ENCODE assay signal across 8 cellular contexts in genomic region chr12:120713861-120714482, GRCh38. TPM values are rescaled to one million over a fixed set of nuclear protein-coding genes. Genes with fewer than 3 reads are reported as not detected.
DNase-seq lines count a peak whose midpoint lies in the region; ATAC-seq and TF ChIP-seq lines count a peak whose summit lies in the region.

No MANE protein-coding gene starts in this region.

- H3K36me3 Mint-ChIP-seq in CD14-positive monocyte, result peaks cover 49 to 55% of the 10 kb centered on the region in 2 donors

- peaks cover 0 to 1% (median 0%) of the 10 kb centered on the region in 3 donors for H3K27me3 Mint-ChIP-seq in CD14-positive monocyte (ENCODE audit: low read depth in 3 of 3)

- H3K27me3 ChIP-seq in left lung, result no peaks in the 10 kb centered on the region

- intact Hi-C loops in CD14-positive monocyte (cut with micrococcal nuclease), result loop anchor here (1.0 to 5.0 kb wide), 6 partner anchors 37 to 133 kb away; partner anchors contain the start of gene POP5 (in 1 of the 2)
- intact Hi-C loops in left lung (cut with DNase I), result loop anchor here in 1 of 2 donors (5.0 to 10.0 kb wide), 2 partner anchors 67 to 129 kb away; partner anchors contain the start of gene POP5

- H3K4me3 Mint-ChIP-seq in CD14-positive monocyte, result no peak overlapping the region

- peaks cover 25% of the 10 kb centered on the region for H3K4me1 Mint-ChIP-seq in CD14-positive monocyte

- H3K4me3 ChIP-seq in left lung, result no peak overlapping the region

- H3K27ac Mint-ChIP-seq in CD14-positive monocyte, result no peak overlapping the region

- peak; percentile 94 for TF ChIP-seq CTCF in CD14-positive monocyte (IDR thresholded peaks at IDR 0.05)
- TF ChIP-seq CTCF in left lung (IDR thresholded peaks at IDR 0.05), result peak; percentile 86 to 89

- ATAC-seq in HG02798 (IDR thresholded peaks at IDR 0.05; ENCODE audit: poor library complexity, unreplicated experiment), result peak; percentile 35
- ATAC-seq in activated CD4-positive, CD25-positive, alpha-beta regulatory T cell treated with anti-CD3 and anti-CD28 coated beads, Interleukin-2, amount 50 U/mL, for 24 hours, result peak; percentile 68 to 80
- peak; percentile 76 for ATAC-seq in left lung
- no peak for ATAC-seq in HG03196 (IDR thresholded peaks at IDR 0.05; ENCODE audit: unreplicated experiment)

- peaks cover 12 to 44% of the 10 kb centered on the region in 2 donors for H3K4me1 ChIP-seq in left lung

- H3K9me3 Mint-ChIP-seq in CD14-positive monocyte, result no peaks in the 10 kb centered on the region

- H3K27ac ChIP-seq in left lung, result no peak overlapping the region

- no peaks in the 10 kb centered on the region for H3K9me3 ChIP-seq in left lung

- DNase-seq in CD14-positive monocyte (ENCODE audit: low spot score) (peak; percentile 80), NCI-H510A (lab: John Stamatoyannopoulos, UW) (peak; percentile 78), cerebellar cortex (ENCODE audit: low spot score) (peak; percentile 91), left lung (peak in 1 of 2 donors; percentile 58)
- peak; percentile 49 to 78 (median 54) for DNase-seq in stimulated activated CD4-positive, alpha-beta T cell treated with anti-CD3 and anti-CD28 coated beads, TNF-alpha, amount 100 ng/mL, for 24 hours (ENCODE audit: low read depth in 3 of 3)

- peaks cover 5 to 57% of the 10 kb centered on the region in 2 donors for H3K36me3 ChIP-seq in left lung

RNA-seq across cellular contexts. Expression of gene UNC119B, which starts 3.7 kb away (rescaled TPM):
- polyA plus RNA-seq in CD14-positive monocyte, result 1 to 10 TPM; 1.1 to 2.1 TPM
- 10 to 100 TPM; 23.3 to 28.3 TPM for total RNA-seq in left lung

RNA-seq across cellular contexts. Expression of gene ACADS, which starts 11.7 kb away (rescaled TPM):
- polyA plus RNA-seq in CD14-positive monocyte, result 10 to 100 TPM; 18.2 to 25.1 TPM
- total RNA-seq in left lung, result 10 to 100 TPM; 17.3 to 20.6 TPM

RNA-seq across cellular contexts. Expression of gene MLEC, which starts 27.0 kb away (rescaled TPM):
- polyA plus RNA-seq in CD14-positive monocyte, result 10 to 100 TPM; 65.3 to 79.5 TPM
- total RNA-seq in left lung, result 100 to 1,000 TPM; 178 to 180 TPM
